13 cellular contexts compared by ENCODE assay signal in genomic region chr17:57608369-57609124, GRCh38.
DNase-seq lines count a peak whose midpoint lies in the region; ATAC-seq and TF ChIP-seq lines count a peak whose summit lies in the region.
"Had no signal": no experiment of that assay in that cellular context is flagged by ENCODE, and none has a peak within 500 bp of the region (broad histone marks: within the 10 kb centered on the region; RNA-seq: fewer than 3 reads in every experiment).

No MANE protein-coding gene starts in this region.

- H3K4me1 ChIP-seq in CD8-positive, alpha-beta T cell (ENCODE audit: insufficient read depth, low read length): peaks cover 89% of the 10 kb centered on the region
- H3K4me1 ChIP-seq in HUES6 (ENCODE audit: control insufficient read depth, insufficient read depth, low read length) (peaks cover 61% of the 10 kb centered on the region), osteoblast (ENCODE audit: insufficient read depth, low read length) (no peaks in the 10 kb centered on the region)

- H4K20me1 ChIP-seq in osteoblast (ENCODE audit: insufficient read depth, low read length): no peaks in the 10 kb centered on the region

- H2AFZ ChIP-seq in osteoblast (ENCODE audit: low read length): no peak overlapping the region

- ATAC-seq in CD8-positive, alpha-beta T cell: no peak
- ATAC-seq in GM21529 (IDR thresholded peaks at IDR 0.05; ENCODE audit: unreplicated experiment): no peak

- H3K4me3 Mint-ChIP-seq in CD8-positive, alpha-beta T cell: no peak overlapping the region

- H3K9me3 ChIP-seq in CD8-positive, alpha-beta T cell (ENCODE audit: low read length): no peaks in the 10 kb centered on the region
- no peaks in the 10 kb centered on the region for H3K9me3 ChIP-seq in HUES6 (ENCODE audit: control insufficient read depth, insufficient read depth, low read depth, low read length)
- H3K9me3 ChIP-seq in osteoblast (ENCODE audit: low read depth, low read length): no peaks in the 10 kb centered on the region
- H3K9me3 ChIP-seq: BLaER1 treated with 17β-estradiol and CSF1 and Interleukin-3, amounts not matched to agents 10 nM and 100 nM; pancreas had no signal

- no peak for TF ChIP-seq CTCF in CD8-positive, alpha-beta T cell (IDR thresholded peaks at IDR 0.05)
- TF ChIP-seq CTCF in osteoblast (IDR thresholded peaks at IDR 0.05; ENCODE audit: extremely low read depth, low read depth, low read length) (no peak), GM20000 (IDR thresholded peaks at IDR 0.05; ENCODE audit: extremely low read depth, missing control alignments) (no peak)

- no peaks in the 10 kb centered on the region for H3K79me2 ChIP-seq in osteoblast (ENCODE audit: insufficient read depth, low read length)

- H3K27me3 Mint-ChIP-seq in CD8-positive, alpha-beta T cell (ENCODE audit: low read depth): no peaks in the 10 kb centered on the region

- H3K4me3 ChIP-seq in CD8-positive, alpha-beta T cell (ENCODE audit: low read depth, low read length): no peak overlapping the region
- H3K4me3 ChIP-seq in HUES6 (ENCODE audit: low read depth, low read length) (no peak overlapping the region), osteoblast (ENCODE audit: insufficient read depth, low read length) (no peak overlapping the region)
- H3K4me3 ChIP-seq: BLaER1 treated with 17β-estradiol and CSF1 and Interleukin-3, amounts not matched to agents 10 nM and 100 nM; pancreas had no signal

- H3K9me3 Mint-ChIP-seq in CD8-positive, alpha-beta T cell: no peaks in the 10 kb centered on the region

- H3K36me3 Mint-ChIP-seq in CD8-positive, alpha-beta T cell: peaks cover 5% of the 10 kb centered on the region

- no peak overlapping the region for H3K4me2 ChIP-seq in osteoblast (ENCODE audit: insufficient read depth, low read length)

- no peak overlapping the region for H3K9ac ChIP-seq in HUES6 (ENCODE audit: low read length)

- no peaks in the 10 kb centered on the region for H3K36me3 ChIP-seq in CD8-positive, alpha-beta T cell (ENCODE audit: insufficient read depth, low read length)
- H3K36me3 ChIP-seq in HUES6 (ENCODE audit: control insufficient read depth, insufficient read depth, low read length) (no peaks in the 10 kb centered on the region), osteoblast (ENCODE audit: insufficient read depth, low read length) (no peaks in the 10 kb centered on the region)
- H3K36me3 ChIP-seq: brain microvascular endothelial cell, pancreas had no signal

- H3K27ac ChIP-seq in CD8-positive, alpha-beta T cell (ENCODE audit: low read depth, low read length): no peak overlapping the region
- H3K27ac ChIP-seq in HUES6 (ENCODE audit: low read depth, low read length) (peak overlapping the region; percentile 16; the same call in 1 of the 2 replicates), cingulate gyrus (ENCODE audit: low read depth, low read length) (peak overlapping the region; percentile 57), osteoblast (ENCODE audit: low read depth, low read length) (no peak overlapping the region)
- H3K27ac ChIP-seq: brain microvascular endothelial cell had no signal

- H3K27ac Mint-ChIP-seq in CD8-positive, alpha-beta T cell: peak overlapping the region; percentile 32

- H3K4me1 Mint-ChIP-seq in CD8-positive, alpha-beta T cell (ENCODE audit: low read depth): peaks cover 81% of the 10 kb centered on the region

- intact Hi-C loops in CD8-positive, alpha-beta T cell (cut with DNase I, micrococcal nuclease): no loop called here

- CTCF ChIA-PET in CD8-positive, alpha-beta T cell (lab: Charles Lee): interaction anchor here (2.2 to 4.3 kb wide), 2 partner anchors 10 to 63 kb away, joined by 9 to 30 read pairs; no protein-coding TSS in a partner anchor

- no peak for DNase-seq in CD8-positive, alpha-beta T cell
- DNase-seq in osteoblast (ENCODE audit: insufficient read length, low spot score, missing footprints) (peak; percentile 15), GM20000 (ENCODE audit: low spot score) (no peak), KG1 (lab: John Stamatoyannopoulos, UW) (no peak)
- DNase-seq: brain microvascular endothelial cell; NCI-H2081; NCI-H748 treated with DMSO at 0.1 percent for 48 hours; stimulated activated CD4-positive, alpha-beta T cell treated with anti-CD3 and anti-CD28 coated beads, Interleukin-12 subunit alpha, Interleukin-12 subunit beta, amount 100 ng/mL, for 4 hours had no signal

- POLR2A ChIA-PET in CD8-positive, alpha-beta T cell (lab: Charles Lee): interaction anchor here (0.7 kb wide), 1 partner anchor 495 kb away, joined by 3 read pairs; no protein-coding TSS in a partner anchor

- H3K27me3 ChIP-seq in CD8-positive, alpha-beta T cell (ENCODE audit: insufficient read depth, low read length): no peaks in the 10 kb centered on the region
- H3K27me3 ChIP-seq in HUES6 (ENCODE audit: control insufficient read depth, insufficient read depth, low read length): no peaks in the 10 kb centered on the region
- no peaks in the 10 kb centered on the region for H3K27me3 ChIP-seq in osteoblast (ENCODE audit: insufficient read depth, low read length)
- H3K27me3 ChIP-seq: BLaER1 treated with 17β-estradiol and CSF1 and Interleukin-3, amounts not matched to agents 10 nM and 100 nM; brain microvascular endothelial cell; pancreas had no signal

Comparison
In these comparisons a context has a peak if more than half of its experiments do, and no peak if none do; other contexts are left out.
1. H3K27ac ChIP-seq: peak in HUES6 (single experiment) and cingulate gyrus (single experiment); none in CD8-positive, alpha-beta T cell (single experiment) and osteoblast (single experiment).